In genomic region chr1:231390071-231390470, GRCh38 we compare ENCODE assay signal across 10 cellular contexts. TPM values are rescaled to one million over a fixed set of nuclear protein-coding genes. Genes with fewer than 3 reads are reported as not detected.
DNase-seq lines count a peak whose midpoint lies in the region; ATAC-seq and TF ChIP-seq lines count a peak whose summit lies in the region.
"Had no signal": no experiment of that assay in that cellular context is flagged by ENCODE, and none has a peak within 500 bp of the region (broad histone marks: within the 10 kb centered on the region; RNA-seq: fewer than 3 reads in every experiment).

No MANE protein-coding gene starts in this region.

- in situ Hi-C loops in GM13977 (cut with MboI; ENCODE audit: low pct_unique_long_range_greater_than_20kb, low sequenced_read_pairs, unreplicated experiment), result no loop called here

- no peak for TF ChIP-seq CTCF in GM13977 (IDR thresholded peaks at IDR 0.05; ENCODE audit: extremely low read depth, insufficient read depth, missing control alignments)

- DNase-seq in A172 (ENCODE audit: low spot score) (peak; percentile 82), GM13977 (ENCODE audit: low spot score) (peak; percentile 35), glomerular endothelial cell (ENCODE audit: extremely low read depth, low read depth, low spot score) (peak; percentile 41), NCI-H524 treated with DMSO at 0.1 percent for 48 hours (lab: John Stamatoyannopoulos, UW) (no peak), KG1 (lab: John Stamatoyannopoulos, UW) (no peak)
- peak; percentile 16 for DNase-seq in activated naive CD4-positive, alpha-beta T cell treated with anti-CD3 and anti-CD28 coated beads, Interleukin-2, amount 50 U/mL, for 16 hours
- DNase-seq: lower lobe of right lung had no signal

- ATAC-seq in GM21786 (IDR thresholded peaks at IDR 0.05; ENCODE audit: unreplicated experiment) (no peak), HG03280 (IDR thresholded peaks at IDR 0.05; ENCODE audit: unreplicated experiment) (no peak)
- ATAC-seq: HCT116, lower lobe of right lung had no signal

RNA-seq across cellular contexts. Expression of gene EGLN1, which starts 32.0 kb away (rescaled TPM):
- 43.6 and 57.8 TPM in 2 replicates for total RNA-seq in A172 (2014; rRNA removed; shearing (Covaris generic))
- 46.3 and 47.1 TPM in 2 replicates for total RNA-seq in glomerular endothelial cell

RNA-seq across cellular contexts. Expression of gene SPRTN, which starts 52.0 kb away (rescaled TPM):
- total RNA-seq in A172 (2014; rRNA removed; shearing (Covaris generic)), result 34.4 and 41.7 TPM in 2 replicates
- 22.9 and 24.9 TPM in 2 replicates for total RNA-seq in glomerular endothelial cell

RNA-seq across cellular contexts. Expression of gene EXOC8, which starts 52.4 kb away (rescaled TPM):
- total RNA-seq in A172 (2014; rRNA removed; shearing (Covaris generic)), result 15.9 and 19.4 TPM in 2 replicates
- 11.9 and 15.8 TPM in 2 replicates for total RNA-seq in glomerular endothelial cell

Comparison
In these comparisons a context has a peak if more than half of its experiments do, and no peak if none do; other contexts are left out.
1. DNase-seq: peak in A172 (single experiment), GM13977 (single experiment), activated naive CD4-positive, alpha-beta T cell treated with anti-CD3 and anti-CD28 coated beads, Interleukin-2, amount 50 U/mL, for 16 hours (single experiment) and glomerular endothelial cell (single experiment); none in NCI-H524 treated with DMSO at 0.1 percent for 48 hours (single experiment) and KG1 (single experiment).